1 cellular context compared by ENCODE assay signal in the genomic region with DNA sequence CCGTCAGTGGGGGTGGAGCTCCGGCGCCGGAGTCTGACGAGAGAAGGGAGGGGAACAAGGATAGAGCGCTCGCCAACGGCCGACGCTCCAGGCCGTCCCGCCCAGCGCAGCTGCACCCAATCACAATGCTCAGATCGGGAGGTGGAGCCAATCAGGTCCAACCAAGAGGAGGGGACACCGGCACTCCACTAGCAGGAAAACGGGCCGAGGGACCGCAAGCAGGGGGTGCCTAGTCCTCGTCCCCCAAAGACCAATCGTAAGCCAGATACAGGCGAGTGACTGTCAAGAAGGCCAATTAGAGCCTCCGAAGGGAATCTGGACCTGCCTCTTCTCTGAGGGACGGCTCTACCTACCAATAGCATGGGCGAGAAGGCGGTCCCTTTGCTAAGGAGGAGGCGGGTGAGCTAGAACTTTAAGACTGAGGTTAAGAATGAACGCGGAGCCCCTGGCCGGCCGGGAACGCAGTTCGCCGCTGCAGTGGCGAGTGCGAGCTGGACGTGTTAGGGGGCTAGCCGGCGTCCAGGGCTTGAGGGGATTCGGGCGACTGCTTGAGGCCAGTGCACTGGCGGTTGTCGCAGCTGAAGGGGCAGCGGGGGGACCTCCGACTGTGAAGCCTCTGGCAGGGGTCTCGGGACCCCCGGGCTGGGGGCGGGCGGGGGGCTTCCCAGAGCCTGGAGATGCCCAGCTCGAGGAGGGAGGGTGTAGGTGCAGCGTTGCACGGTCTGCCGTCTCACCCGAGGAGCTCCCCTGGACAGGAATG.
TF ChIP-seq lines count a peak whose summit lies in the region.

A gene with protein sequence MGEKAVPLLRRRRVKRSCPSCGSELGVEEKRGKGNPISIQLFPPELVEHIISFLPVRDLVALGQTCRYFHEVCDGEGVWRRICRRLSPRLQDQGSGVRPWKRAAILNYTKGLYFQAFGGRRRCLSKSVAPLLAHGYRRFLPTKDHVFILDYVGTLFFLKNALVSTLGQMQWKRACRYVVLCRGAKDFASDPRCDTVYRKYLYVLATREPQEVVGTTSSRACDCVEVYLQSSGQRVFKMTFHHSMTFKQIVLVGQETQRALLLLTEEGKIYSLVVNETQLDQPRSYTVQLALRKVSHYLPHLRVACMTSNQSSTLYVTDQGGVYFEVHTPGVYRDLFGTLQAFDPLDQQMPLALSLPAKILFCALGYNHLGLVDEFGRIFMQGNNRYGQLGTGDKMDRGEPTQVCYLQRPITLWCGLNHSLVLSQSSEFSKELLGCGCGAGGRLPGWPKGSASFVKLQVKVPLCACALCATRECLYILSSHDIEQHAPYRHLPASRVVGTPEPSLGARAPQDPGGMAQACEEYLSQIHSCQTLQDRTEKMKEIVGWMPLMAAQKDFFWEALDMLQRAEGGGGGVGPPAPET (plus strand): TSS at position 63 of the 760 bp plus-strand sequence. CDS start 298 bp downstream, at position 361.

TF ChIP-seq in GM23338, 12 proteins besides CTCF, POLR2A, EP300 and RAD21 (continued from another document):
- TF ChIP-seq, protein P1, sequence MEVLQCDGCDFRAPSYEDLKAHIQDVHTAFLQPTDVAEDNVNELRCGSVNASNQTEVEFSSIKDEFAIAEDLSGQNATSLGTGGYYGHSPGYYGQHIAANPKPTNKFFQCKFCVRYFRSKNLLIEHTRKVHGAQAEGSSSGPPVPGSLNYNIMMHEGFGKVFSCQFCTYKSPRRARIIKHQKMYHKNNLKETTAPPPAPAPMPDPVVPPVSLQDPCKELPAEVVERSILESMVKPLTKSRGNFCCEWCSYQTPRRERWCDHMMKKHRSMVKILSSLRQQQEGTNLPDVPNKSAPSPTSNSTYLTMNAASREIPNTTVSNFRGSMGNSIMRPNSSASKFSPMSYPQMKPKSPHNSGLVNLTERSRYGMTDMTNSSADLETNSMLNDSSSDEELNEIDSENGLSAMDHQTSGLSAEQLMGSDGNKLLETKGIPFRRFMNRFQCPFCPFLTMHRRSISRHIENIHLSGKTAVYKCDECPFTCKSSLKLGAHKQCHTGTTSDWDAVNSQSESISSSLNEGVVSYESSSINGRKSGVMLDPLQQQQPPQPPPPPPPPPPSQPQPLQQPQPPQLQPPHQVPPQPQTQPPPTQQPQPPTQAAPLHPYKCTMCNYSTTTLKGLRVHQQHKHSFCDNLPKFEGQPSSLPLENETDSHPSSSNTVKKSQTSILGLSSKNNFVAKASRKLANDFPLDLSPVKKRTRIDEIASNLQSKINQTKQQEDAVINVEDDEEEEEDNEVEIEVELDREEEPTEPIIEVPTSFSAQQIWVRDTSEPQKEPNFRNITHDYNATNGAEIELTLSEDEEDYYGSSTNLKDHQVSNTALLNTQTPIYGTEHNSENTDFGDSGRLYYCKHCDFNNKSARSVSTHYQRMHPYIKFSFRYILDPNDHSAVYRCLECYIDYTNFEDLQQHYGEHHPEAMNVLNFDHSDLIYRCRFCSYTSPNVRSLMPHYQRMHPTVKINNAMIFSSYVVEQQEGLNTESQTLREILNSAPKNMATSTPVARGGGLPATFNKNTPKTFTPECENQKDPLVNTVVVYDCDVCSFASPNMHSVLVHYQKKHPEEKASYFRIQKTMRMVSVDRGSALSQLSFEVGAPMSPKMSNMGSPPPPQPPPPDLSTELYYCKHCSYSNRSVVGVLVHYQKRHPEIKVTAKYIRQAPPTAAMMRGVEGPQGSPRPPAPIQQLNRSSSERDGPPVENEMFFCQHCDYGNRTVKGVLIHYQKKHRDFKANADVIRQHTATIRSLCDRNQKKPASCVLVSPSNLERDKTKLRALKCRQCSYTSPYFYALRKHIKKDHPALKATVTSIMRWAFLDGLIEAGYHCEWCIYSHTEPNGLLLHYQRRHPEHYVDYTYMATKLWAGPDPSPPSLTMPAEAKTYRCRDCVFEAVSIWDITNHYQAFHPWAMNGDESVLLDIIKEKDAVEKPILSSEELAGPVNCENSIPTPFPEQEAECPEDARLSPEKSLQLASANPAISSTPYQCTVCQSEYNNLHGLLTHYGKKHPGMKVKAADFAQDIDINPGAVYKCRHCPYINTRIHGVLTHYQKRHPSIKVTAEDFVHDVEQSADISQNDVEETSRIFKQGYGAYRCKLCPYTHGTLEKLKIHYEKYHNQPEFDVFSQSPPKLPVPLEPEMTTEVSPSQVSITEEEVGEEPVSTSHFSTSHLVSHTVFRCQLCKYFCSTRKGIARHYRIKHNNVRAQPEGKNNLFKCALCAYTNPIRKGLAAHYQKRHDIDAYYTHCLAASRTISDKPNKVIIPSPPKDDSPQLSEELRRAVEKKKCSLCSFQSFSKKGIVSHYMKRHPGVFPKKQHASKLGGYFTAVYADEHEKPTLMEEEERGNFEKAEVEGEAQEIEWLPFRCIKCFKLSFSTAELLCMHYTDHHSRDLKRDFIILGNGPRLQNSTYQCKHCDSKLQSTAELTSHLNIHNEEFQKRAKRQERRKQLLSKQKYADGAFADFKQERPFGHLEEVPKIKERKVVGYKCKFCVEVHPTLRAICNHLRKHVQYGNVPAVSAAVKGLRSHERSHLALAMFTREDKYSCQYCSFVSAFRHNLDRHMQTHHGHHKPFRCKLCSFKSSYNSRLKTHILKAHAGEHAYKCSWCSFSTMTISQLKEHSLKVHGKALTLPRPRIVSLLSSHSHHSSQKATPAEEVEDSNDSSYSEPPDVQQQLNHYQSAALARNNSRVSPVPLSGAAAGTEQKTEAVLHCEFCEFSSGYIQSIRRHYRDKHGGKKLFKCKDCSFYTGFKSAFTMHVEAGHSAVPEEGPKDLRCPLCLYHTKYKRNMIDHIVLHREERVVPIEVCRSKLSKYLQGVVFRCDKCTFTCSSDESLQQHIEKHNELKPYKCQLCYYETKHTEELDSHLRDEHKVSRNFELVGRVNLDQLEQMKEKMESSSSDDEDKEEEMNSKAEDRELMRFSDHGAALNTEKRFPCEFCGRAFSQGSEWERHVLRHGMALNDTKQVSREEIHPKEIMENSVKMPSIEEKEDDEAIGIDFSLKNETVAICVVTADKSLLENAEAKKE (CRISPR knock-in tag; IDR thresholded peaks at IDR 0.05), result no peak
- TF ChIP-seq ZNF114 (CRISPR knock-in tag; IDR thresholded peaks at IDR 0.05) (no peak), EZH2 (IDR thresholded peaks at IDR 0.05; ENCODE audit: low read depth, unreplicated experiment) (no peak), CREB1 (CRISPR knock-in tag; IDR thresholded peaks at IDR 0.05; ENCODE audit: low read depth) (peak; percentile 84; the same call in 1 of the 2 replicates)
- TF ChIP-seq, protein P2, sequence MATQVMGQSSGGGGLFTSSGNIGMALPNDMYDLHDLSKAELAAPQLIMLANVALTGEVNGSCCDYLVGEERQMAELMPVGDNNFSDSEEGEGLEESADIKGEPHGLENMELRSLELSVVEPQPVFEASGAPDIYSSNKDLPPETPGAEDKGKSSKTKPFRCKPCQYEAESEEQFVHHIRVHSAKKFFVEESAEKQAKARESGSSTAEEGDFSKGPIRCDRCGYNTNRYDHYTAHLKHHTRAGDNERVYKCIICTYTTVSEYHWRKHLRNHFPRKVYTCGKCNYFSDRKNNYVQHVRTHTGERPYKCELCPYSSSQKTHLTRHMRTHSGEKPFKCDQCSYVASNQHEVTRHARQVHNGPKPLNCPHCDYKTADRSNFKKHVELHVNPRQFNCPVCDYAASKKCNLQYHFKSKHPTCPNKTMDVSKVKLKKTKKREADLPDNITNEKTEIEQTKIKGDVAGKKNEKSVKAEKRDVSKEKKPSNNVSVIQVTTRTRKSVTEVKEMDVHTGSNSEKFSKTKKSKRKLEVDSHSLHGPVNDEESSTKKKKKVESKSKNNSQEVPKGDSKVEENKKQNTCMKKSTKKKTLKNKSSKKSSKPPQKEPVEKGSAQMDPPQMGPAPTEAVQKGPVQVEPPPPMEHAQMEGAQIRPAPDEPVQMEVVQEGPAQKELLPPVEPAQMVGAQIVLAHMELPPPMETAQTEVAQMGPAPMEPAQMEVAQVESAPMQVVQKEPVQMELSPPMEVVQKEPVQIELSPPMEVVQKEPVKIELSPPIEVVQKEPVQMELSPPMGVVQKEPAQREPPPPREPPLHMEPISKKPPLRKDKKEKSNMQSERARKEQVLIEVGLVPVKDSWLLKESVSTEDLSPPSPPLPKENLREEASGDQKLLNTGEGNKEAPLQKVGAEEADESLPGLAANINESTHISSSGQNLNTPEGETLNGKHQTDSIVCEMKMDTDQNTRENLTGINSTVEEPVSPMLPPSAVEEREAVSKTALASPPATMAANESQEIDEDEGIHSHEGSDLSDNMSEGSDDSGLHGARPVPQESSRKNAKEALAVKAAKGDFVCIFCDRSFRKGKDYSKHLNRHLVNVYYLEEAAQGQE (IDR thresholded peaks at IDR 0.05; ENCODE audit: unreplicated experiment), result no peak
- TF ChIP-seq, protein P3, sequence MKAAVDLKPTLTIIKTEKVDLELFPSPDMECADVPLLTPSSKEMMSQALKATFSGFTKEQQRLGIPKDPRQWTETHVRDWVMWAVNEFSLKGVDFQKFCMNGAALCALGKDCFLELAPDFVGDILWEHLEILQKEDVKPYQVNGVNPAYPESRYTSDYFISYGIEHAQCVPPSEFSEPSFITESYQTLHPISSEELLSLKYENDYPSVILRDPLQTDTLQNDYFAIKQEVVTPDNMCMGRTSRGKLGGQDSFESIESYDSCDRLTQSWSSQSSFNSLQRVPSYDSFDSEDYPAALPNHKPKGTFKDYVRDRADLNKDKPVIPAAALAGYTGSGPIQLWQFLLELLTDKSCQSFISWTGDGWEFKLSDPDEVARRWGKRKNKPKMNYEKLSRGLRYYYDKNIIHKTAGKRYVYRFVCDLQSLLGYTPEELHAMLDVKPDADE (IDR thresholded peaks at IDR 0.05), result no peak
